16 cellular contexts compared by ENCODE assay signal in genomic region chr11:43968719-43969118, GRCh38. TPM values are rescaled to one million over a fixed set of nuclear protein-coding genes. Genes with fewer than 3 reads are reported as not detected.
DNase-seq lines count a peak whose midpoint lies in the region; ATAC-seq, FAIRE-seq and TF ChIP-seq lines count a peak whose summit lies in the region.
"Had no signal": no experiment of that assay in that cellular context is flagged by ENCODE, and none has a peak within 500 bp of the region (broad histone marks: within the 10 kb centered on the region; RNA-seq: fewer than 3 reads in every experiment).

No MANE protein-coding gene starts in this region.

- H3K36me3 ChIP-seq in right atrium auricular region = no peaks in the 10 kb centered on the region
- no peaks in the 10 kb centered on the region for H3K36me3 ChIP-seq in heart left ventricle
- no peaks in the 10 kb centered on the region for H3K36me3 ChIP-seq in K562 (ENCODE audit: control insufficient read depth, insufficient read depth, low read length)
- H3K36me3 ChIP-seq in mesenchymal stem cell (ENCODE audit: control insufficient read depth in 1 of 2, insufficient read depth in 2 of 2, low read depth in 1 of 2, low read length in 2 of 2) = no peaks in the 10 kb centered on the region
- no peaks in the 10 kb centered on the region for H3K36me3 ChIP-seq in tibial artery
- H3K36me3 ChIP-seq in psoas muscle (ENCODE audit: insufficient read depth in 1 of 2, low read depth in 1 of 2) = no peaks in the 10 kb centered on the region
- H3K36me3 ChIP-seq: BLaER1 treated with 17β-estradiol and CSF1 and Interleukin-3, amounts not matched to agents 10 nM and 100 nM had no signal

- no peak overlapping the region for H3K27ac ChIP-seq in right atrium auricular region
- H3K27ac ChIP-seq in heart left ventricle = no peak overlapping the region
- H3K27ac ChIP-seq in K562 (ENCODE audit: extremely low read depth, low read depth, low read length) = no peak overlapping the region
- no peak overlapping the region for H3K27ac ChIP-seq in mesenchymal stem cell (ENCODE audit: low read length, poor library complexity, severe bottlenecking)
- peak overlapping the region; percentile 67 to 71 for H3K27ac ChIP-seq in tibial artery
- H3K27ac ChIP-seq in psoas muscle = no peak overlapping the region
- H3K27ac ChIP-seq: GM23248 had no signal

- DNase-seq in right atrium auricular region (ENCODE audit: low spot score) (peak; percentile 11), heart left ventricle (no peak), K562 (ENCODE audit: extremely low read depth in 1 of 4, low spot score in 3 of 4) (no peak), mesenchymal stem cell (no peak), tibial artery (no peak), 8988T (no peak), psoas muscle (no peak)
- DNase-seq: Calu3; CD8-positive, alpha-beta T cell; DMS79 treated with DMSO at 0.1 percent for 48 hours; GF-D8; GM23248; H7 had no signal

- no peak for TF ChIP-seq EP300 in K562 (IDR thresholded peaks at IDR 0.05; ENCODE audit: low read length)

- H3K9me1 ChIP-seq in K562 (ENCODE audit: control insufficient read depth, insufficient read depth, low read length) = no peaks in the 10 kb centered on the region

- no peak overlapping the region for H2BK120ac ChIP-seq in mesenchymal stem cell (ENCODE audit: low read depth, low read length)

- no peak overlapping the region for H4K91ac ChIP-seq in mesenchymal stem cell (ENCODE audit: low read length)

- POLR2A ChIA-PET in K562 (lab: Yijun Ruan, JAX) = interaction anchor here (1.6 kb wide), 1 partner anchor 14 kb away, joined by 3 read pairs; no protein-coding TSS in a partner anchor

- no peak overlapping the region for H3K23ac ChIP-seq in mesenchymal stem cell (ENCODE audit: low read length in 2 of 2)

- CTCF ChIA-PET in K562 (lab: Yijun Ruan, JAX; ENCODE audit: low intra/inter-chr PET ratio) = no interaction called here

- no peak for TF ChIP-seq CTCF in right atrium auricular region (IDR thresholded peaks at IDR 0.05)
- TF ChIP-seq CTCF in heart left ventricle (IDR thresholded peaks at IDR 0.05) = no peak
- no peak for TF ChIP-seq CTCF in K562 (IDR thresholded peaks at IDR 0.05 in 2 of 3, conservative IDR thresholded peaks at IDR 0.05 in 1 of 3; ENCODE audit: insufficient read depth in 2 of 3, low read depth in 1 of 3, low read length in 3 of 3)
- TF ChIP-seq CTCF in tibial artery (IDR thresholded peaks at IDR 0.05) = no peak
- TF ChIP-seq CTCF in psoas muscle (IDR thresholded peaks at IDR 0.05) = no peak

- WGBS in heart left ventricle, 4 donors = 81 to 86% (median 82%) methylated on average over 4 of the region's 4 CpGs
- WGBS in K562 (ENCODE audit: insufficient coverage, low coverage, missing lambda C conversion rate) = 2% methylated on average over 4 of the region's 4 CpGs
- 83% methylated on average over 4 of the region's 4 CpGs for WGBS in mesenchymal stem cell
- WGBS in psoas muscle, 3 donors = 77 to 79% (median 77%) methylated on average over 4 of the region's 4 CpGs

- TF ChIP-seq POLR2A in heart left ventricle (IDR thresholded peaks at IDR 0.05) (no peak), K562 (conservative IDR thresholded peaks at IDR 0.05) (no peak)

- H4K20me1 ChIP-seq in K562 (replicated peaks; ENCODE audit: control insufficient read depth, insufficient read depth, low read length) = no peaks in the 10 kb centered on the region
- H4K20me1 ChIP-seq: BLaER1 treated with 17β-estradiol and CSF1 and Interleukin-3, amounts not matched to agents 10 nM and 100 nM had no signal

- H2BK15ac ChIP-seq in mesenchymal stem cell (ENCODE audit: low read depth, poor library complexity, severe bottlenecking) = no peak overlapping the region

- peak; percentile 15 for FAIRE-seq in K562 (lab: Jason Lieb, UNC)
- FAIRE-seq: GM12878 had no signal

- no peak overlapping the region for H3K4ac ChIP-seq in mesenchymal stem cell (ENCODE audit: low read depth in 1 of 2, low read length in 2 of 2)

- no peaks in the 10 kb centered on the region for H3K79me2 ChIP-seq in K562 (ENCODE audit: control insufficient read depth, insufficient read depth, low read length)

- H2BK12ac ChIP-seq in mesenchymal stem cell (ENCODE audit: low read length in 2 of 2) = no peak overlapping the region

- TF ChIP-seq RAD21 in K562 (CRISPR knock-in tag; conservative IDR thresholded peaks at IDR 0.05 in 1 of 2, IDR thresholded peaks at IDR 0.05 in 1 of 2) = no peak

- in situ Hi-C loops in K562 (cut with MboI) = no loop called here

- no peak overlapping the region for H3K9ac ChIP-seq in K562 (ENCODE audit: insufficient read depth in 1 of 2, low read depth in 2 of 2, low read length in 2 of 2)
- H3K9ac ChIP-seq in mesenchymal stem cell (ENCODE audit: low read length) = no peak overlapping the region
- H3K9ac ChIP-seq: GM23248 had no signal

- H3K4me1 ChIP-seq in right atrium auricular region = no peaks in the 10 kb centered on the region
- peaks cover 0 to 15% (median 8%) of the 10 kb centered on the region in 12 donors for H3K4me1 ChIP-seq in heart left ventricle
- no peaks in the 10 kb centered on the region for H3K4me1 ChIP-seq in K562 (replicated peaks in 1 of 2; ENCODE audit: control insufficient read depth in 2 of 2, insufficient read depth in 2 of 2, low read length in 2 of 2)
- no peaks in the 10 kb centered on the region for H3K4me1 ChIP-seq in mesenchymal stem cell (ENCODE audit: control insufficient read depth, insufficient read depth, low read depth, low read length)
- H3K4me1 ChIP-seq in tibial artery = peaks cover 0 to 32% (median 18%) of the 10 kb centered on the region in 4 donors
- no peaks in the 10 kb centered on the region for H3K4me1 ChIP-seq in psoas muscle

- no peaks in the 10 kb centered on the region for H3K79me1 ChIP-seq in mesenchymal stem cell (replicated peaks; ENCODE audit: low read length, poor library complexity, severe bottlenecking)

- H4K8ac ChIP-seq in mesenchymal stem cell (ENCODE audit: low read length) = no peak overlapping the region

- H3K4me3 ChIP-seq in right atrium auricular region (no peak overlapping the region), heart left ventricle (no peak overlapping the region), K562 (no peak overlapping the region), mesenchymal stem cell (ENCODE audit: insufficient read depth in 1 of 2, low read depth in 1 of 2, low read length in 2 of 2) (no peak overlapping the region), tibial artery (no peak overlapping the region), psoas muscle (no peak overlapping the region)
- H3K4me3 ChIP-seq: BLaER1 treated with 17β-estradiol and CSF1 and Interleukin-3, amounts not matched to agents 10 nM and 100 nM; GM12878; GM23248 had no signal

- H2AK5ac ChIP-seq in mesenchymal stem cell (ENCODE audit: low read length, severe bottlenecking) = no peak overlapping the region

- ATAC-seq in heart left ventricle (no peak), K562 (0 out of 3 replicates have a peak, but pooled peaks have one; percentile 28), psoas muscle (no peak), GM18502 (IDR thresholded peaks at IDR 0.05; ENCODE audit: poor library complexity, unreplicated experiment) (no peak)
- ATAC-seq: CD8-positive, alpha-beta T cell; GM12878 had no signal

- no peak overlapping the region for H2BK5ac ChIP-seq in mesenchymal stem cell (ENCODE audit: low read depth, low read length, poor library complexity, severe bottlenecking)

- H3K27me3 ChIP-seq in right atrium auricular region = no peaks in the 10 kb centered on the region
- no peaks in the 10 kb centered on the region for H3K27me3 ChIP-seq in heart left ventricle
- no peaks in the 10 kb centered on the region; a peak in 1 of 5 replicates for H3K27me3 ChIP-seq in K562 (ENCODE audit: control insufficient read depth in 2 of 2, insufficient read depth in 2 of 2, low read length in 2 of 2)
- peaks cover 0 to 24% of the 10 kb centered on the region in 2 experiments for H3K27me3 ChIP-seq in mesenchymal stem cell (ENCODE audit: control insufficient read depth in 1 of 2, insufficient read depth in 1 of 2, low read length in 2 of 2)
- no peaks in the 10 kb centered on the region for H3K27me3 ChIP-seq in tibial artery
- H3K27me3 ChIP-seq in psoas muscle (ENCODE audit: insufficient read depth in 3 of 3, low read length in 2 of 3) = no peaks in the 10 kb centered on the region
- H3K27me3 ChIP-seq: BLaER1 treated with 17β-estradiol and CSF1 and Interleukin-3, amounts not matched to agents 10 nM and 100 nM had no signal

- no peak overlapping the region for H2AFZ ChIP-seq in K562 (ENCODE audit: low read depth, low read length)
- no peak overlapping the region for H2AFZ ChIP-seq in mesenchymal stem cell (ENCODE audit: low read depth, low read length)
- H2AFZ ChIP-seq: GM23248 had no signal

- H3K4me2 ChIP-seq in K562 (ENCODE audit: insufficient read depth, low read length) (no peak overlapping the region), mesenchymal stem cell (ENCODE audit: low read length, poor library complexity, severe bottlenecking) (no peak overlapping the region)

- no peak overlapping the region for H3K14ac ChIP-seq in mesenchymal stem cell (ENCODE audit: low read length in 2 of 2)

- intact Hi-C loops in heart left ventricle (cut with DNase I) = no loop called here
- intact Hi-C loops in K562 (cut with micrococcal nuclease) = no loop called here
- intact Hi-C loops in tibial artery (cut with DNase I; ENCODE audit: low total_unique reads) = no loop called here
- intact Hi-C loops in psoas muscle (cut with DNase I) = no loop called here

- peak overlapping the region; percentile 52 to 62 for H3K18ac ChIP-seq in mesenchymal stem cell (ENCODE audit: low read depth in 1 of 2, low read length in 2 of 2)

- H3K9me3 ChIP-seq in right atrium auricular region (peaks cover 0 to 13% of the 10 kb centered on the region in 2 donors), heart left ventricle (peaks cover 0 to 15% (median 0%) of the 10 kb centered on the region in 12 donors), K562 (replicated peaks; ENCODE audit: control insufficient read depth, insufficient read depth, low read depth, low read length) (0 out of 2 replicates have a peak, but pooled peaks cover 2% of the 10 kb centered on the region), mesenchymal stem cell (ENCODE audit: control insufficient read depth, low read length) (peaks cover 8% of the 10 kb centered on the region), tibial artery (no peaks in the 10 kb centered on the region), psoas muscle (peaks cover 10% of the 10 kb centered on the region)

- BruUV-seq in K562 (replicated peaks; lab: Mats Ljungman, UMichigan) = no TSS peak

RNA-seq across cellular contexts. Expression of gene C11orf96, which starts 26.3 kb away (rescaled TPM):
- total RNA-seq in right atrium auricular region (100 to 1,000 TPM in 1 of 2 donors, 10 to 100 TPM in 1; 60.2 to 156 TPM), heart left ventricle (100 to 1,000 TPM in 1 of 9 donors, 10 to 100 TPM in 7, 1 to 10 TPM in 1; 9.6 to 109 (median 18.1) TPM), K562 (2014; rRNA removed) (6.8 and 9.6 TPM in 2 replicates), K562 (2014; rRNA removed; fragmentation: Illumina TruSeq; extraction: Trizol) (0.26 and 0.40 TPM in 2 replicates), K562 (2015; rRNA removed; fragmentation: Illumina TruSeq; extraction: Trizol) (0.83 and 0.90 TPM in 2 replicates), K562 (2021) (7.7 and 8.5 TPM in 2 replicates), psoas muscle (100 to 1,000 TPM in 1 of 4 donors, 10 to 100 TPM in 3; 16.5 to 122 (median 61.0) TPM)
- polyA plus RNA-seq in heart left ventricle (10 to 100 TPM in 1 of 2 donors, 1 to 10 TPM in 1; 7.9 to 18.5 TPM), K562 (2011; rRNA removed) (1.2 and 2.0 TPM in 2 replicates), K562 (2014; fragmentation: Illumina TruSeq; extraction: Trizol) (0.16 and 0.73 TPM in 2 replicates), K562 (2014; fragmentation: Nextera tagmentation; extraction: Ambion mirVana) (under 1 TPM; 0.08 to 0.14 TPM), K562 (2014; rRNA removed) (6.6 and 10.8 TPM in 2 replicates), psoas muscle (10 to 100 TPM in 1 of 3 donors, 1 to 10 TPM in 2; 8.5 to 13.2 (median 10.0) TPM)
- total RNA-seq in K562 (2011; cell fraction: chromatin; rRNA removed; ENCODE audit: low replicate concordance) = 0.81 and 2.9 TPM in 2 replicates
- 3.4 and 4.8 TPM in 2 replicates for total RNA-seq in K562 (2011; cell fraction: nucleolus; rRNA removed)
- total RNA-seq in K562 (2011; cell fraction: nucleoplasm; rRNA removed) = 1.3 and 1.9 TPM in 2 replicates
- 1.9 and 9.3 TPM in 2 replicates for polyA plus RNA-seq in K562 (2011; cell fraction: cytosol; rRNA removed)
- polyA plus RNA-seq in K562 (2011; cell fraction: nucleus; rRNA removed) = 2.0 and 4.6 TPM in 2 replicates
- polyA plus RNA-seq in K562 (2012) = 5.5 and 6.8 TPM in 2 replicates
- polyA minus RNA-seq in K562 (2011; rRNA and poly(A)+ RNA removed) = 0.18 and 0.25 TPM in 2 replicates
- 2.0 and 2.1 TPM in 2 replicates for polyA minus RNA-seq in K562 (2011; cell fraction: cytosol; rRNA and poly(A)+ RNA removed)
- polyA minus RNA-seq in K562 (2011; cell fraction: nucleus; rRNA and poly(A)+ RNA removed) = 1.3 and 1.6 TPM in 2 replicates
- 134 TPM for polyA plus RNA-seq in mesenchymal stem cell (2013, experiment 1 of 2)
- polyA plus RNA-seq in mesenchymal stem cell (2013, experiment 2 of 2) = 133 TPM

Comparison
In these comparisons a context has a peak if more than half of its experiments do, and no peak if none do; other contexts are left out.
1. H3K27ac ChIP-seq: peak in tibial artery (2 of 2); none in right atrium auricular region (0 of 2), heart left ventricle (0 of 12), K562 (single experiment), mesenchymal stem cell (single experiment) and psoas muscle (single experiment).